ENCODE assay signal across 1 cellular context in the genomic region with DNA sequence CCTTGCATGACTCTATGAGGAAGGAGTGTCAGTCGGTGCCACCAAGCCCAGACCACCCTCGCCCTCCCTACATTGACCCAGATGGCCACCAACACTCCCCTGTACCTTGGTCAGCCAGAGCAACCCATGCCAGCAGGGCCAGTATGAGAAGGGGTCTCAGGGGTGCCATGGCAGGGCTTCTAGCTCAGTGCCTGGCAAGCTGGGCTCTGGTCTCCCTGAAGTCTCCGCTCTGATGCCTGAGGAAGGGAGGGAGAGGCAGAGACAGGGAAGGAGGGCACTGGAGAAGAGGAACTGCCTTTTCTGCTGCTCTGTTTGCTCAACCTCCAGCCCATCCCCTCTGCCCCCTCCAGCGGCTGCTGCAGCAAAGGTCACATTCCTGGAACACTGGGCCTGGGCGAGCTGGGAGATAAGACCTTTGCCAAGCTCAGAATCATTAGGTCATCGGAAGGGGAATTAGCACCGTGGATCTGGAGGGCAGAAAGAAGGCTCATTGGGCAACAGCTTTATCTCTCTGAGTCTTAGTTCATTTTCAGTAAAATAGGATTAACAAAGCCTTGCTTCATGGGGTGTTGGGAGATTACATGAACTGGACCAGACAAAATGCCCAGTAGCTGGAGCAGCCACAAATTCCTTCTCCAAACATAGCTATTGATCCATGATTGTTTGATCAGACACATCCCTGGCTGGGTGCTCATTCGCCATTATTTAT.
TF ChIP-seq lines count a peak whose summit lies in the region.

A gene with protein sequence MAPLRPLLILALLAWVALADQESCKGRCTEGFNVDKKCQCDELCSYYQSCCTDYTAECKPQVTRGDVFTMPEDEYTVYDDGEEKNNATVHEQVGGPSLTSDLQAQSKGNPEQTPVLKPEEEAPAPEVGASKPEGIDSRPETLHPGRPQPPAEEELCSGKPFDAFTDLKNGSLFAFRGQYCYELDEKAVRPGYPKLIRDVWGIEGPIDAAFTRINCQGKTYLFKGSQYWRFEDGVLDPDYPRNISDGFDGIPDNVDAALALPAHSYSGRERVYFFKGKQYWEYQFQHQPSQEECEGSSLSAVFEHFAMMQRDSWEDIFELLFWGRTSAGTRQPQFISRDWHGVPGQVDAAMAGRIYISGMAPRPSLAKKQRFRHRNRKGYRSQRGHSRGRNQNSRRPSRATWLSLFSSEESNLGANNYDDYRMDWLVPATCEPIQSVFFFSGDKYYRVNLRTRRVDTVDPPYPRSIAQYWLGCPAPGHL (minus strand): TSS at position 273 of the 709 bp plus-strand sequence. CDS start 104 bp downstream, at position 169.

TF ChIP-seq in K562, 482 proteins besides CTCF, POLR2A, EP300 and RAD21 (continued from another document):
- TF ChIP-seq, protein P1, sequence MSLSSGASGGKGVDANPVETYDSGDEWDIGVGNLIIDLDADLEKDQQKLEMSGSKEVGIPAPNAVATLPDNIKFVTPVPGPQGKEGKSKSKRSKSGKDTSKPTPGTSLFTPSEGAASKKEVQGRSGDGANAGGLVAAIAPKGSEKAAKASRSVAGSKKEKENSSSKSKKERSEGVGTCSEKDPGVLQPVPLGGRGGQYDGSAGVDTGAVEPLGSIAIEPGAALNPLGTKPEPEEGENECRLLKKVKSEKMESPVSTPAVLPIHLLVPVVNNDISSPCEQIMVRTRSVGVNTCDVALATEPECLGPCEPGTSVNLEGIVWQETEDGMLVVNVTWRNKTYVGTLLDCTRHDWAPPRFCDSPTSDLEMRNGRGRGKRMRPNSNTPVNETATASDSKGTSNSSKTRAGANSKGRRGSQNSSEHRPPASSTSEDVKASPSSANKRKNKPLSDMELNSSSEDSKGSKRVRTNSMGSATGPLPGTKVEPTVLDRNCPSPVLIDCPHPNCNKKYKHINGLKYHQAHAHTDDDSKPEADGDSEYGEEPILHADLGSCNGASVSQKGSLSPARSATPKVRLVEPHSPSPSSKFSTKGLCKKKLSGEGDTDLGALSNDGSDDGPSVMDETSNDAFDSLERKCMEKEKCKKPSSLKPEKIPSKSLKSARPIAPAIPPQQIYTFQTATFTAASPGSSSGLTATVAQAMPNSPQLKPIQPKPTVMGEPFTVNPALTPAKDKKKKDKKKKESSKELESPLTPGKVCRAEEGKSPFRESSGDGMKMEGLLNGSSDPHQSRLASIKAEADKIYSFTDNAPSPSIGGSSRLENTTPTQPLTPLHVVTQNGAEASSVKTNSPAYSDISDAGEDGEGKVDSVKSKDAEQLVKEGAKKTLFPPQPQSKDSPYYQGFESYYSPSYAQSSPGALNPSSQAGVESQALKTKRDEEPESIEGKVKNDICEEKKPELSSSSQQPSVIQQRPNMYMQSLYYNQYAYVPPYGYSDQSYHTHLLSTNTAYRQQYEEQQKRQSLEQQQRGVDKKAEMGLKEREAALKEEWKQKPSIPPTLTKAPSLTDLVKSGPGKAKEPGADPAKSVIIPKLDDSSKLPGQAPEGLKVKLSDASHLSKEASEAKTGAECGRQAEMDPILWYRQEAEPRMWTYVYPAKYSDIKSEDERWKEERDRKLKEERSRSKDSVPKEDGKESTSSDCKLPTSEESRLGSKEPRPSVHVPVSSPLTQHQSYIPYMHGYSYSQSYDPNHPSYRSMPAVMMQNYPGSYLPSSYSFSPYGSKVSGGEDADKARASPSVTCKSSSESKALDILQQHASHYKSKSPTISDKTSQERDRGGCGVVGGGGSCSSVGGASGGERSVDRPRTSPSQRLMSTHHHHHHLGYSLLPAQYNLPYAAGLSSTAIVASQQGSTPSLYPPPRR (CRISPR knock-in tag; IDR thresholded peaks at IDR 0.05; ENCODE audit: borderline replicate concordance) = no peak
- TF ChIP-seq MCM3 (IDR thresholded peaks at IDR 0.05) (no peak), ERF (CRISPR knock-in tag; IDR thresholded peaks at IDR 0.05) (no peak), TEAD2 (tag; IDR thresholded peaks at IDR 0.05) (peak; percentile 70; the same call in 1 of the 2 replicates), ELF2 (CRISPR knock-in tag; IDR thresholded peaks at IDR 0.05) (no peak), DMBX1 (CRISPR knock-in tag; IDR thresholded peaks at IDR 0.05; ENCODE audit: borderline replicate concordance) (no peak), HNRNPLL (IDR thresholded peaks at IDR 0.05; ENCODE audit: low read depth, low read length, poor library complexity, severe bottlenecking) (peak; percentile 52), FOXK2 (conservative IDR thresholded peaks at IDR 0.05 in 1 of 2, IDR thresholded peaks at IDR 0.05 in 1 of 2; ENCODE audit: low read depth in 2 of 2) (no peak), BCOR (IDR thresholded peaks at IDR 0.05) (no peak), RBM14 (IDR thresholded peaks at IDR 0.05; ENCODE audit: borderline replicate concordance, insufficient read depth, low read depth, low read length) (no peak), MAFK (IDR thresholded peaks at IDR 0.05; ENCODE audit: low read length) (no peak)
- TF ChIP-seq, protein P2, sequence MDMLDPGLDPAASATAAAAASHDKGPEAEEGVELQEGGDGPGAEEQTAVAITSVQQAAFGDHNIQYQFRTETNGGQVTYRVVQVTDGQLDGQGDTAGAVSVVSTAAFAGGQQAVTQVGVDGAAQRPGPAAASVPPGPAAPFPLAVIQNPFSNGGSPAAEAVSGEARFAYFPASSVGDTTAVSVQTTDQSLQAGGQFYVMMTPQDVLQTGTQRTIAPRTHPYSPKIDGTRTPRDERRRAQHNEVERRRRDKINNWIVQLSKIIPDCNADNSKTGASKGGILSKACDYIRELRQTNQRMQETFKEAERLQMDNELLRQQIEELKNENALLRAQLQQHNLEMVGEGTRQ (CRISPR knock-in tag; IDR thresholded peaks at IDR 0.05) = no peak
- TF ChIP-seq, protein P3, sequence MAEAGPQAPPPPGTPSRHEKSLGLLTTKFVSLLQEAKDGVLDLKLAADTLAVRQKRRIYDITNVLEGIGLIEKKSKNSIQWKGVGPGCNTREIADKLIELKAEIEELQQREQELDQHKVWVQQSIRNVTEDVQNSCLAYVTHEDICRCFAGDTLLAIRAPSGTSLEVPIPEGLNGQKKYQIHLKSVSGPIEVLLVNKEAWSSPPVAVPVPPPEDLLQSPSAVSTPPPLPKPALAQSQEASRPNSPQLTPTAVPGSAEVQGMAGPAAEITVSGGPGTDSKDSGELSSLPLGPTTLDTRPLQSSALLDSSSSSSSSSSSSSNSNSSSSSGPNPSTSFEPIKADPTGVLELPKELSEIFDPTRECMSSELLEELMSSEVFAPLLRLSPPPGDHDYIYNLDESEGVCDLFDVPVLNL (CRISPR knock-in tag; IDR thresholded peaks at IDR 0.05; ENCODE audit: low read depth) = no peak
- TF ChIP-seq, protein P4, sequence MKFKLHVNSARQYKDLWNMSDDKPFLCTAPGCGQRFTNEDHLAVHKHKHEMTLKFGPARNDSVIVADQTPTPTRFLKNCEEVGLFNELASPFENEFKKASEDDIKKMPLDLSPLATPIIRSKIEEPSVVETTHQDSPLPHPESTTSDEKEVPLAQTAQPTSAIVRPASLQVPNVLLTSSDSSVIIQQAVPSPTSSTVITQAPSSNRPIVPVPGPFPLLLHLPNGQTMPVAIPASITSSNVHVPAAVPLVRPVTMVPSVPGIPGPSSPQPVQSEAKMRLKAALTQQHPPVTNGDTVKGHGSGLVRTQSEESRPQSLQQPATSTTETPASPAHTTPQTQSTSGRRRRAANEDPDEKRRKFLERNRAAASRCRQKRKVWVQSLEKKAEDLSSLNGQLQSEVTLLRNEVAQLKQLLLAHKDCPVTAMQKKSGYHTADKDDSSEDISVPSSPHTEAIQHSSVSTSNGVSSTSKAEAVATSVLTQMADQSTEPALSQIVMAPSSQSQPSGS (CRISPR knock-in tag; IDR thresholded peaks at IDR 0.05) = no peak
- TF ChIP-seq, protein P5, sequence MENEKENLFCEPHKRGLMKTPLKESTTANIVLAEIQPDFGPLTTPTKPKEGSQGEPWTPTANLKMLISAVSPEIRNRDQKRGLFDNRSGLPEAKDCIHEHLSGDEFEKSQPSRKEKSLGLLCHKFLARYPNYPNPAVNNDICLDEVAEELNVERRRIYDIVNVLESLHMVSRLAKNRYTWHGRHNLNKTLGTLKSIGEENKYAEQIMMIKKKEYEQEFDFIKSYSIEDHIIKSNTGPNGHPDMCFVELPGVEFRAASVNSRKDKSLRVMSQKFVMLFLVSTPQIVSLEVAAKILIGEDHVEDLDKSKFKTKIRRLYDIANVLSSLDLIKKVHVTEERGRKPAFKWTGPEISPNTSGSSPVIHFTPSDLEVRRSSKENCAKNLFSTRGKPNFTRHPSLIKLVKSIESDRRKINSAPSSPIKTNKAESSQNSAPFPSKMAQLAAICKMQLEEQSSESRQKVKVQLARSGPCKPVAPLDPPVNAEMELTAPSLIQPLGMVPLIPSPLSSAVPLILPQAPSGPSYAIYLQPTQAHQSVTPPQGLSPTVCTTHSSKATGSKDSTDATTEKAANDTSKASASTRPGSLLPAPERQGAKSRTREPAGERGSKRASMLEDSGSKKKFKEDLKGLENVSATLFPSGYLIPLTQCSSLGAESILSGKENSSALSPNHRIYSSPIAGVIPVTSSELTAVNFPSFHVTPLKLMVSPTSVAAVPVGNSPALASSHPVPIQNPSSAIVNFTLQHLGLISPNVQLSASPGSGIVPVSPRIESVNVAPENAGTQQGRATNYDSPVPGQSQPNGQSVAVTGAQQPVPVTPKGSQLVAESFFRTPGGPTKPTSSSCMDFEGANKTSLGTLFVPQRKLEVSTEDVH (IDR thresholded peaks at IDR 0.05; ENCODE audit: low read depth, partially characterized antibody) = no peak
